Comparison of ENCODE assay signal across 13 cellular contexts in the genomic region with DNA sequence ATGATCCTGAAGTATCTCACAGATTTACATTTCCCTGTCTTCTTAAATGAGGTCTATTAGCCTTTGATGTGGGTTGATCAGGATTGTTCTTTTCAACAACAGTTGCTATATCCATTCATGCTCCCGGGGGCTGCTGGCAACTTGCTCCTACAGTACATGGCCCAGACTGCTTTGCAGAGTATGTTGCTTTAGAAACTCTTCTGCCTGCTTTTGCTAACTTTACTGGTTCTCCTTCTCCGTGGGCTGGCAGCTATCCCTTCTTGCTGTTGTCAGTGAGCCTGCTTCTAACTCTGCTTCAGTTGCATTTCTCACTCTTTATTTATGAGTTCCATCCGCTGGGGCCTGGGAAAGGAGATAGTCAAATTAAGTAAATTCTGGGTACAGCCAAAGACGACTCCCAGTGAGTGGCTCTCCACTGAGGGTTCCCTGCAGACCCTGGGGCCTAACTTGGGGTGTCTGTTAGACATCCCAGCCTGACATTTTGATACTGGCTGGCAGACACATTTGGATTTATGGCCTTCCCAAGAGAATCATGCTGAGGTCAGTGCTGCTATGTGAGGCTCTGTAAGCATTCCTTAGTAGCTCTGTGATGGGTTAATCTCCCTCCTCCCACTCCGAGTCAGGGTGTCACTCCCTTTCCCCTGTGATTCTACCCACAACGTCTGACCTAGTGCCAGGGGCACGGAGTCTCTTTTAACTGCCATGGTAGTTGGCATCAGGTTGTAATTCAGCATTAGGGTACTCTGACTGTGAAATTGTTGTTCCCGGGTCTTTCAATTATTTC.
DNase-seq lines count a peak whose midpoint lies in the region; ATAC-seq, FAIRE-seq and TF ChIP-seq lines count a peak whose summit lies in the region.
"Had no signal": no experiment of that assay in that cellular context is flagged by ENCODE, and none has a peak within 500 bp of the region (broad histone marks: within the 10 kb centered on the region; RNA-seq: fewer than 3 reads in every experiment).

No MANE protein-coding gene starts in this region.

- WGBS in right cardiac atrium = 29% methylated on average over 8 of the region's 8 CpGs

- TF ChIP-seq CTCF in OCI-LY7 (conservative IDR thresholded peaks at IDR 0.05; ENCODE audit: low read length) = no peak

- H3K27me3 ChIP-seq in right cardiac atrium (ENCODE audit: control insufficient read depth, insufficient read depth) = no peaks in the 10 kb centered on the region

- ATAC-seq in right cardiac atrium = peak; percentile 39 to 50
- ATAC-seq in stimulated activated naive CD8-positive, alpha-beta T cell treated with anti-CD3 and anti-CD28 coated beads, Interleukin-15, amount 100 ng/mL, for 72 hours = no peak

- POLR2A ChIA-PET in OCI-LY7 (lab: Charles Lee) = no interaction called here

- H3K36me3 ChIP-seq in OCI-LY7 (ENCODE audit: insufficient read depth, low read length) = no peaks in the 10 kb centered on the region

- peak overlapping the region; percentile 62 for H3K27ac ChIP-seq in right cardiac atrium (ENCODE audit: low read length)
- H3K27ac ChIP-seq in skin epidermis = peak overlapping the region in 19 of 21 experiments; percentile 1 to 81 (median 54)
- no peak overlapping the region for H3K27ac ChIP-seq in OCI-LY7 (ENCODE audit: low read depth, low read length, poor library complexity, severe bottlenecking)

- intact Hi-C loops in right cardiac atrium (cut with DNase I) (no loop called here), OCI-LY7 (cut with micrococcal nuclease; ENCODE audit: unreplicated experiment) (no loop called here)

- H3K4me3 ChIP-seq in right cardiac atrium (ENCODE audit: low read length) = no peak overlapping the region
- H3K4me3 ChIP-seq in skin epidermis = no peak overlapping the region
- no peak overlapping the region for H3K4me3 ChIP-seq in OCI-LY7 (ENCODE audit: low read depth, low read length, poor library complexity, severe bottlenecking)

- H3K4me3 Mint-ChIP-seq in stimulated activated naive CD8-positive, alpha-beta T cell treated with anti-CD3 and anti-CD28 coated beads, Interleukin-15, amount 100 ng/mL, for 72 hours = no peak overlapping the region

- H3K27me3 Mint-ChIP-seq in stimulated activated naive CD8-positive, alpha-beta T cell treated with anti-CD3 and anti-CD28 coated beads, Interleukin-15, amount 100 ng/mL, for 72 hours = no peaks in the 10 kb centered on the region

- no peak for FAIRE-seq in GM19239 (lab: Jason Lieb, UNC)

- H2AFZ ChIP-seq in OCI-LY7 (ENCODE audit: low read length) = no peak overlapping the region

- peaks cover 6% of the 10 kb centered on the region; the same call in 1 of the 2 replicates for H4K20me1 ChIP-seq in OCI-LY7 (ENCODE audit: insufficient read depth, low read length)

- H3K4me2 ChIP-seq in OCI-LY7 (ENCODE audit: low read length) = no peak overlapping the region

- no TSS peak for BruUV-seq in OCI-LY7 (replicated peaks; lab: Mats Ljungman, UMichigan)

- no peak overlapping the region for H3K27ac Mint-ChIP-seq in stimulated activated naive CD8-positive, alpha-beta T cell treated with anti-CD3 and anti-CD28 coated beads, Interleukin-15, amount 100 ng/mL, for 72 hours
- H3K27ac Mint-ChIP-seq: activated T-helper 2 cell treated with anti-CD3 and anti-CD28 coated beads, Interferon-gamma antibody, Interleukin-2, Interleukin-4, amounts not matched to agents 10 μg/mL and 5 μg/mL and 100 μg/mL, durations not matched to agents 14 hours and 24 hours and 36 hours had no signal

- DNase-seq in H4 (ENCODE audit: low spot score) (peak; percentile 27), astrocyte of the hippocampus (ENCODE audit: low read depth, low spot score) (peak; percentile 59), right cardiac atrium (peak; percentile 27 to 82 (median 66)), OCI-LY7 (ENCODE audit: low spot score) (no peak), GM19239 (ENCODE audit: insufficient read length, low spot score) (no peak), T-helper 1 cell (no peak)
- DNase-seq in stimulated activated naive CD8-positive, alpha-beta T cell treated with anti-CD3 and anti-CD28 coated beads, Interleukin-15, amount 100 ng/mL, for 72 hours = no peak
- DNase-seq: GOT3; hippocampal formation; Kasumi-1; stimulated activated CD4-positive, alpha-beta T cell treated with anti-CD3 and anti-CD28 coated beads, Interleukin-2, amount 100 ng/mL, for 48 hours had no signal

- no peaks in the 10 kb centered on the region for H3K9me2 ChIP-seq in OCI-LY7 (ENCODE audit: insufficient read depth, low read length)

- peaks cover 33% of the 10 kb centered on the region for H3K4me1 Mint-ChIP-seq in stimulated activated naive CD8-positive, alpha-beta T cell treated with anti-CD3 and anti-CD28 coated beads, Interleukin-15, amount 100 ng/mL, for 72 hours

- CTCF ChIA-PET in OCI-LY7 (lab: Charles Lee; ENCODE audit: unreplicated experiment) = no interaction called here

- H3K9me3 Mint-ChIP-seq in stimulated activated naive CD8-positive, alpha-beta T cell treated with anti-CD3 and anti-CD28 coated beads, Interleukin-15, amount 100 ng/mL, for 72 hours = no peaks in the 10 kb centered on the region
- H3K9me3 Mint-ChIP-seq: activated T-helper 2 cell treated with anti-CD3 and anti-CD28 coated beads, Interferon-gamma antibody, Interleukin-2, Interleukin-4, amounts not matched to agents 10 μg/mL and 5 μg/mL and 100 μg/mL, durations not matched to agents 14 hours and 24 hours and 36 hours had no signal

- no peaks in the 10 kb centered on the region for H3K9me3 ChIP-seq in right cardiac atrium (ENCODE audit: control insufficient read depth, low read length)
- no peaks in the 10 kb centered on the region for H3K9me3 ChIP-seq in OCI-LY7 (ENCODE audit: low read length)

- no peaks in the 10 kb centered on the region for H3K79me2 ChIP-seq in OCI-LY7 (ENCODE audit: insufficient read depth, low read depth, low read length)

- H3K4me1 ChIP-seq in right cardiac atrium (ENCODE audit: control insufficient read depth, insufficient read depth, low read length) (peaks cover 16% of the 10 kb centered on the region), OCI-LY7 (ENCODE audit: insufficient read depth, low read length, poor library complexity, severe bottlenecking) (no peaks in the 10 kb centered on the region)

Comparison
In these comparisons a context has a peak if more than half of its experiments do, and no peak if none do; other contexts are left out.
1. DNase-seq: peak in H4 (single experiment), astrocyte of the hippocampus (single experiment) and right cardiac atrium (3 of 3); none in stimulated activated naive CD8-positive, alpha-beta T cell treated with anti-CD3 and anti-CD28 coated beads, Interleukin-15, amount 100 ng/mL, for 72 hours (0 of 2), OCI-LY7 (single experiment), GM19239 (single experiment) and T-helper 1 cell (0 of 5).